ENCODE assay signal across 29 cellular contexts in the genomic region with DNA sequence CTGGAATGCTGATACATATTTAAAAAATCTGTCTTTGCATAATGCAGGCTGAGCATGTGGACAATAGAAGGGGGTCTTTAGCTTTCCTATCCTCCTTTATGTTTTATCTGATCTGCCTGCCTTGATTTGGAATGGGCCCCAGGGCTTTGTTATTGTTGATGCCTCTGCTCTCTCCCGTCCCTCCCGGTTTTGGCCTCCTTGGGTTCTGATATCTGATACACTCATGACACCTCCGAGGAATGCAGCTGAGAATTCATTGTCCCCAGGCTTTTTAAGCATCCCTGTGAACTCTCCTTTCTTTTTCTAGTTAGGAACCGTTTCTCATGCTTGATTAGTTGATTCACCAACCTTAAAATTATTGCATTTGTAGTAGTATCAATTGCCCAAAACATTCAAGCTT.
DNase-seq lines count a peak whose midpoint lies in the region; FAIRE-seq and TF ChIP-seq lines count a peak whose summit lies in the region.
"Had no signal": no experiment of that assay in that cellular context is flagged by ENCODE, and none has a peak within 500 bp of the region (broad histone marks: within the 10 kb centered on the region; RNA-seq: fewer than 3 reads in every experiment).

No MANE protein-coding gene starts in this region.

- H3K23ac ChIP-seq in mesendoderm (ENCODE audit: low read length): no peak overlapping the region

- H3K27ac Mint-ChIP-seq in endodermal cell: peak overlapping the region; percentile 64
- H3K27ac Mint-ChIP-seq: CD4-positive, alpha-beta memory T cell; HFFc6 had no signal

- H3K4me3 Mint-ChIP-seq in endodermal cell: peak overlapping the region; percentile 1
- H3K4me3 Mint-ChIP-seq: CD4-positive, alpha-beta memory T cell; HFFc6 had no signal

- H3K4me3 ChIP-seq in endodermal cell (ENCODE audit: low read length) (peak overlapping the region; percentile 52), mesendoderm (ENCODE audit: low read length) (no peak overlapping the region)
- H3K4me3 ChIP-seq: BLaER1 treated with 17β-estradiol and CSF1 and Interleukin-3, amounts not matched to agents 10 nM and 100 nM; GM12878; K562; SJSA1 had no signal

- WGBS in endodermal cell (ENCODE audit: insufficient coverage in 1 of 2, insufficient read length in 1 of 2), 2 experiments: 19 to 24% methylated on average over 2 to 4 of the region's 4 CpGs
- WGBS in mesendoderm (ENCODE audit: extremely low coverage, insufficient coverage, low lambda C conversion rate): no CpG with 5 or more reads among the region's 4 CpGs

- H3K18ac ChIP-seq in mesendoderm (ENCODE audit: low read length): no peak overlapping the region

- no peak overlapping the region for H4K8ac ChIP-seq in mesendoderm (ENCODE audit: low read depth, low read length)

- H3K4me1 Mint-ChIP-seq in endodermal cell: peaks cover 17% of the 10 kb centered on the region
- H3K4me1 Mint-ChIP-seq: CD4-positive, alpha-beta memory T cell had no signal

- no peak overlapping the region for H3K56ac ChIP-seq in mesendoderm (ENCODE audit: low read length)

- H4K5ac ChIP-seq in mesendoderm (ENCODE audit: low read length): no peak overlapping the region

- H3K9me3 Mint-ChIP-seq in endodermal cell: peaks cover 24% of the 10 kb centered on the region

- peak; percentile 1 for DNase-seq in NCI-H2171 (lab: John Stamatoyannopoulos, UW)
- DNase-seq in NCI-H2171 treated with DMSO at 0.1 percent for 48 hours (lab: John Stamatoyannopoulos, UW): no peak
- peak; percentile 78 for DNase-seq in endodermal cell
- peak; percentile 95 for DNase-seq in mesendoderm
- no peak for DNase-seq in activated naive CD4-positive, alpha-beta T cell (lab: John Stamatoyannopoulos, UW)
- DNase-seq in T1000 (lab: John Stamatoyannopoulos, UW): no peak
- DNase-seq in SIG-M5 treated with dmso at 0.1 percent for 504 hours (lab: John Stamatoyannopoulos, UW; ENCODE audit: unreplicated experiment): no peak
- DNase-seq in urothelium cell line (ENCODE audit: low spot score): no peak
- DNase-seq: 8988T; Caco-2; CD4-positive, alpha-beta memory T cell; DMS 273 treated with DMSO at 0.1 percent for 48 hours; DMS79 treated with DMSO at 0.1 percent for 48 hours; GOT3; HFFc6; MM.1S; NCI-H1048; NCI-H1417 treated with DMSO at 0.1 percent for 48 hours; NCI-H187 treated with DMSO at 0.1 percent for 48 hours; NCI-H2107; NCI-H345; NCI-H774; NK-92 treated with Interleukin-12 subunit alpha and Interleukin-12 subunit beta, amount 100 ng/mL, for 24 hours had no signal

- no peak for TF ChIP-seq CTCF in endodermal cell (conservative IDR thresholded peaks at IDR 0.05)

- no peak overlapping the region for H2BK120ac ChIP-seq in mesendoderm (ENCODE audit: low read depth, low read length)

- H2BK15ac ChIP-seq in mesendoderm (replicated peaks; ENCODE audit: low read depth): no peak overlapping the region

- H3K4me2 ChIP-seq in mesendoderm (ENCODE audit: low read length): no peak overlapping the region
- H3K4me2 ChIP-seq: BLaER1 treated with 17β-estradiol and CSF1 and Interleukin-3, amounts not matched to agents 10 nM and 100 nM had no signal

- peaks cover 5% of the 10 kb centered on the region for H3K4me1 ChIP-seq in endodermal cell (ENCODE audit: control insufficient read depth, insufficient read depth, low read length)
- peaks cover 2% of the 10 kb centered on the region for H3K4me1 ChIP-seq in mesendoderm (ENCODE audit: control insufficient read depth, low read depth, low read length)
- H3K4me1 ChIP-seq: Caco-2, SJSA1 had no signal

- H3K36me3 ChIP-seq in endodermal cell (ENCODE audit: control insufficient read depth, insufficient read depth, low read length) (no peaks in the 10 kb centered on the region), mesendoderm (ENCODE audit: control insufficient read depth, insufficient read depth, low read length) (no peaks in the 10 kb centered on the region)
- H3K36me3 ChIP-seq: BLaER1 treated with 17β-estradiol and CSF1 and Interleukin-3, amounts not matched to agents 10 nM and 100 nM; SJSA1 had no signal

- peaks cover 24% of the 10 kb centered on the region for H3K27me3 Mint-ChIP-seq in endodermal cell (ENCODE audit: insufficient read depth)

- no peaks in the 10 kb centered on the region for H3K79me2 ChIP-seq in mesendoderm (ENCODE audit: control insufficient read depth, insufficient read depth, low read length)

- H3K9me3 ChIP-seq in endodermal cell (ENCODE audit: control insufficient read depth, low read length): peaks cover 18% of the 10 kb centered on the region
- H3K9me3 ChIP-seq: SJSA1 had no signal

- H3K9ac ChIP-seq in endodermal cell (ENCODE audit: extremely low read depth, low read length, poor library complexity, severe bottlenecking) (no peak overlapping the region), mesendoderm (ENCODE audit: low read length) (no peak overlapping the region)
- H3K9ac ChIP-seq: BLaER1 treated with 17β-estradiol and CSF1 and Interleukin-3, amounts not matched to agents 10 nM and 100 nM had no signal

- H3K27ac ChIP-seq in endodermal cell (ENCODE audit: low read depth, low read length) (no peak overlapping the region), mesendoderm (ENCODE audit: low read depth, low read length) (no peak overlapping the region)
- H3K27ac ChIP-seq: BLaER1 treated with 17β-estradiol and CSF1 and Interleukin-3, amounts not matched to agents 10 nM and 100 nM; HL-60; SJSA1 had no signal

- no peak overlapping the region for H3K4ac ChIP-seq in mesendoderm (ENCODE audit: low read depth, low read length)

- no peak overlapping the region for H2BK5ac ChIP-seq in mesendoderm (ENCODE audit: low read length)

- H3K36me3 Mint-ChIP-seq in endodermal cell (ENCODE audit: low read depth): no peaks in the 10 kb centered on the region
- H3K36me3 Mint-ChIP-seq: CD4-positive, alpha-beta memory T cell had no signal

- H3K27me3 ChIP-seq in endodermal cell (ENCODE audit: control insufficient read depth, insufficient read depth, low read length, poor library complexity, severe bottlenecking): peaks cover 32% of the 10 kb centered on the region
- H3K27me3 ChIP-seq in mesendoderm (ENCODE audit: insufficient read depth, low read length, poor library complexity): no peaks in the 10 kb centered on the region
- H3K27me3 ChIP-seq: BLaER1 treated with 17β-estradiol and CSF1 and Interleukin-3, amounts not matched to agents 10 nM and 100 nM; SJSA1 had no signal

- no peak overlapping the region for H2AK5ac ChIP-seq in mesendoderm (ENCODE audit: low read length)

- no peaks in the 10 kb centered on the region for H3K79me1 ChIP-seq in mesendoderm (ENCODE audit: low read length)

- no peak for FAIRE-seq in urothelium cell line (lab: Jason Lieb, UNC)
- FAIRE-seq: GM12878, HepG2, K562 had no signal

Comparison
In these comparisons a context has a peak if more than half of its experiments do, and no peak if none do; other contexts are left out.
1. DNase-seq: peak in NCI-H2171 (single experiment), endodermal cell (single experiment) and mesendoderm (single experiment); none in NCI-H2171 treated with DMSO at 0.1 percent for 48 hours (single experiment), activated naive CD4-positive, alpha-beta T cell (0 of 4), T1000 (single experiment), SIG-M5 treated with dmso at 0.1 percent for 504 hours (single experiment) and urothelium cell line (single experiment).